ENCODE assay signal across 14 cellular contexts in genomic region chr5:61289669-61290363, GRCh38. TPM values are rescaled to one million over a fixed set of nuclear protein-coding genes. Genes with fewer than 3 reads are reported as not detected.
A peak's percentile ranks its signal among the peaks of the same experiment; 100 is the strongest.
DNase-seq lines count a peak whose midpoint lies in the region; ATAC-seq and TF ChIP-seq lines count a peak whose summit lies in the region.
"Had no signal": no experiment of that assay in that cellular context is flagged by ENCODE, and none has a peak within 500 bp of the region (broad histone marks: within the 10 kb centered on the region; RNA-seq: fewer than 3 reads in every experiment).

No MANE protein-coding gene starts in this region.

- H3K4me2 ChIP-seq in HCT116 (ENCODE audit: low read length): no peak overlapping the region

- TF ChIP-seq POLR2A in HCT116 (IDR thresholded peaks at IDR 0.05; ENCODE audit: borderline replicate concordance, extremely low read depth, insufficient read depth, insufficient read length) (no peak), esophagus muscularis mucosa (IDR thresholded peaks at IDR 0.05; ENCODE audit: low read depth) (no peak), Peyer's patch (IDR thresholded peaks at IDR 0.05) (no peak)

- POLR2A ChIA-PET in HCT116 (lab: Charles Lee): no interaction called here

- TF ChIP-seq RAD21 in HCT116 (IDR thresholded peaks at IDR 0.05; ENCODE audit: low read depth): no peak

- H3K27ac ChIP-seq in HCT116 (ENCODE audit: low read depth, low read length): no peak overlapping the region
- H3K27ac ChIP-seq in esophagus muscularis mucosa (replicated peaks in 1 of 4): peak overlapping the region; percentile 66 to 80 (median 71)
- no peak overlapping the region for H3K27ac ChIP-seq in Peyer's patch
- H3K27ac ChIP-seq: SJCRH30 had no signal

- CTCF ChIA-PET in HCT116 (lab: Charles Lee): no interaction called here

- H3K36me3 ChIP-seq in HCT116 (ENCODE audit: control insufficient read depth in 1 of 2, insufficient read depth in 2 of 2, low read length in 2 of 2): no peaks in the 10 kb centered on the region
- H3K36me3 ChIP-seq in esophagus muscularis mucosa: no peaks in the 10 kb centered on the region
- H3K36me3 ChIP-seq in Peyer's patch: no peaks in the 10 kb centered on the region
- H3K36me3 ChIP-seq: SJCRH30 had no signal

- DNase-seq in HCT116 (ENCODE audit: low read depth, low spot score) (no peak), NCI-H69 (lab: John Stamatoyannopoulos, UW) (peak; percentile 47), esophagus muscularis mucosa (ENCODE audit: extremely low spot score) (no peak), renal cortical epithelial cell (ENCODE audit: low read depth) (peak; percentile 89), medulla oblongata (ENCODE audit: extremely low spot score) (no peak), Peyer's patch (no peak)
- no peak for DNase-seq in activated T-cell treated with anti-CD3 and anti-CD28 coated beads, Interleukin-2, amount 50 U/mL, for 48 hours
- DNase-seq: activated CD4-positive, alpha-beta T cell treated with anti-CD3 and anti-CD28 coated beads for 48 hours; activated naive CD4-positive, alpha-beta T cell treated with anti-CD3 and anti-CD28 coated beads, Interleukin-2, amount 10 ng/mL, durations not matched to agents 7 days and 5 days; MM.1S; NK-92 treated with Interleukin-12 subunit alpha and Interleukin-12 subunit beta, amount 100 ng/mL, for 24 hours; SJCRH30; T-helper 9 cell had no signal

- H3K9me3 ChIP-seq in HCT116 (ENCODE audit: control insufficient read depth in 1 of 2, insufficient read depth in 1 of 2, low read depth in 1 of 2, low read length in 2 of 2): no peaks in the 10 kb centered on the region
- H3K9me3 ChIP-seq in esophagus muscularis mucosa: no peaks in the 10 kb centered on the region
- no peaks in the 10 kb centered on the region for H3K9me3 ChIP-seq in Peyer's patch
- H3K9me3 ChIP-seq: SJCRH30 had no signal

- WGBS in esophagus muscularis mucosa: 83% methylated on average over 6 of the region's 7 CpGs

- H3K79me2 ChIP-seq in HCT116 (ENCODE audit: insufficient read depth, low read length): no peaks in the 10 kb centered on the region

- TF ChIP-seq CTCF in HCT116 (IDR thresholded peaks at IDR 0.05 in 2 of 3, conservative IDR thresholded peaks at IDR 0.05 in 1 of 3; ENCODE audit: borderline replicate concordance in 1 of 3, insufficient read depth in 1 of 3, low read depth in 2 of 3, low read length in 2 of 3): no peak
- TF ChIP-seq CTCF in esophagus muscularis mucosa (IDR thresholded peaks at IDR 0.05): no peak
- TF ChIP-seq CTCF in Peyer's patch (IDR thresholded peaks at IDR 0.05): no peak

- ATAC-seq in HCT116 (peak; percentile 22; the same call in 1 of the 2 replicates), HG02588 (IDR thresholded peaks at IDR 0.05; ENCODE audit: unreplicated experiment) (no peak)

- BruUV-seq in HCT116 (replicated peaks; lab: Mats Ljungman, UMichigan): no TSS peak

- no peak overlapping the region for H2AFZ ChIP-seq in HCT116 (ENCODE audit: low read depth, low read length, poor library complexity, severe bottlenecking)

- H3K9ac ChIP-seq in HCT116 (ENCODE audit: low read length): no peak overlapping the region

- H3K4me1 ChIP-seq in HCT116 (ENCODE audit: control insufficient read depth in 1 of 2, insufficient read depth in 2 of 2, low read length in 2 of 2): no peaks in the 10 kb centered on the region
- H3K4me1 ChIP-seq in esophagus muscularis mucosa: peaks cover 0 to 43% (median 34%) of the 10 kb centered on the region in 4 donors
- peaks cover 0 to 15% (median 1%) of the 10 kb centered on the region in 4 donors for H3K4me1 ChIP-seq in Peyer's patch
- H3K4me1 ChIP-seq: SJCRH30 had no signal

- H3K27me3 ChIP-seq in HCT116 (ENCODE audit: insufficient read depth, low read length): no peaks in the 10 kb centered on the region
- no peaks in the 10 kb centered on the region for H3K27me3 ChIP-seq in esophagus muscularis mucosa
- H3K27me3 ChIP-seq in Peyer's patch: no peaks in the 10 kb centered on the region
- H3K27me3 ChIP-seq: SJCRH30 had no signal

- RAD21 ChIA-PET in HCT116 (lab: Charles Lee; ENCODE audit: low non-redundant PET in 1 of 2, low total read pairs in 2 of 2, uncharacterized antibody in 2 of 2, unreplicated experiment in 2 of 2): no interaction called here

- no peaks in the 10 kb centered on the region for H4K20me1 ChIP-seq in HCT116 (ENCODE audit: insufficient read depth)

- H3K4me3 ChIP-seq in HCT116 (replicated peaks in 1 of 2; ENCODE audit: low read depth in 1 of 2, low read length in 2 of 2) (no peak overlapping the region), esophagus muscularis mucosa (no peak overlapping the region), Peyer's patch (no peak overlapping the region)

- no peak for TF ChIP-seq EP300 in esophagus muscularis mucosa (IDR thresholded peaks at IDR 0.05)

- intact Hi-C loops in HCT116 (cut with micrococcal nuclease): no loop called here
- intact Hi-C loops in esophagus muscularis mucosa (cut with DNase I): no loop called here

- no peaks in the 10 kb centered on the region for H3K9me2 ChIP-seq in HCT116 (ENCODE audit: insufficient read depth)

TF ChIP-seq in HCT116, 20 proteins besides CTCF, POLR2A, EP300 and RAD21:
- TF ChIP-seq EZH2 (IDR thresholded peaks at IDR 0.05) (no peak), SRF (IDR thresholded peaks at IDR 0.05; ENCODE audit: low read depth) (no peak), EGR1 (IDR thresholded peaks at IDR 0.05; ENCODE audit: low read depth) (no peak), ZNF274 (IDR thresholded peaks at IDR 0.05; ENCODE audit: low read depth, low read length) (no peak), POLR2AphosphoS5 (IDR thresholded peaks at IDR 0.05; ENCODE audit: low read depth, low read length) (no peak), SP1 (IDR thresholded peaks at IDR 0.05; ENCODE audit: low read depth) (no peak)

RNA-seq across cellular contexts. Expression of gene ZSWIM6, which starts 42.2 kb away (rescaled TPM):
- 7.4 TPM for total RNA-seq in HCT116 (2021; ENCODE audit: unreplicated experiment)
- polyA plus RNA-seq in HCT116 (2012): 3.5 and 4.0 TPM in 2 replicates
- 10 to 100 TPM; 10.2 to 16.4 (median 12.5) TPM for total RNA-seq in esophagus muscularis mucosa
- 11.6 and 20.7 TPM in 2 replicates for total RNA-seq in renal cortical epithelial cell
- total RNA-seq in Peyer's patch: 10 to 100 TPM; 13.3 to 19.4 (median 16.0) TPM

Comparison
In these comparisons a context has a peak if more than half of its experiments do, and no peak if none do; other contexts are left out.
1. DNase-seq: peak in NCI-H69 (single experiment) and renal cortical epithelial cell (single experiment); none in HCT116 (single experiment), esophagus muscularis mucosa (single experiment), medulla oblongata (single experiment), activated T-cell treated with anti-CD3 and anti-CD28 coated beads, Interleukin-2, amount 50 U/mL, for 48 hours (0 of 2) and Peyer's patch (0 of 3).
2. H3K27ac ChIP-seq: peak in esophagus muscularis mucosa (4 of 4); none in HCT116 (single experiment) and Peyer's patch (0 of 4).